9 cellular contexts compared by ENCODE assay signal in the genomic region with DNA sequence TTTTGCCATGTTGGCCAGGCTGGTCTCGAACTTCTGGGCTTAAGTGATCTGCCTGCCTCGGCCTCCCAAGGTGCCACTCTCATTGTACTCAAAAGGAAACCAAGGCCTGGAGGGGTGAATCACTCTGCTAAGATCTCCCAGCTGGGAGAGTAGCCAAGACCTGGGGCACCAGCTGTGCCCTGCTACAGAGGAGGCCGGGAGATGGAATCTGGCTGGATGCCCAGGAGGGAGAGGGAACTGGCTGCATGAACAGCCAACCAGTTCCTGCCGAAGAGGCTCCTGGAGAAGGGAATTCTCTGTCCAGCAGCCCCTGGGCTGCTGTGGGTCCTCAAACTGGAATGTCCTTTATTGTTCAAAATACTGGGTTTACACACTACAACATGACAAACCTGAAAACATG.
A peak's percentile ranks its signal among the peaks of the same experiment; 100 is the strongest.
DNase-seq lines count a peak whose midpoint lies in the region; ATAC-seq and TF ChIP-seq lines count a peak whose summit lies in the region.
"Had no signal": no experiment of that assay in that cellular context is flagged by ENCODE, and none has a peak within 500 bp of the region (broad histone marks: within the 10 kb centered on the region; RNA-seq: fewer than 3 reads in every experiment).

No MANE protein-coding gene starts in this region.

- no peaks in the 10 kb centered on the region for H3K27me3 ChIP-seq in right lobe of liver
- no peaks in the 10 kb centered on the region for H3K27me3 ChIP-seq in effector memory CD4-positive, alpha-beta T cell (replicated peaks; ENCODE audit: control insufficient read depth, insufficient read depth, low read length, poor library complexity, severe bottlenecking)

- H3K4me1 ChIP-seq in right lobe of liver: peaks cover 0 to 22% (median 10%) of the 10 kb centered on the region in 4 donors
- no peaks in the 10 kb centered on the region for H3K4me1 ChIP-seq in effector memory CD4-positive, alpha-beta T cell (ENCODE audit: control insufficient read depth, insufficient read depth, low read length, poor library complexity, severe bottlenecking)

- intact Hi-C loops in right lobe of liver (cut with DNase I): no loop called here

- WGBS in right lobe of liver (ENCODE audit: insufficient coverage, low coverage, low lambda C conversion rate, missing lambda C conversion rate): 9% methylated on average over 3 of the region's 4 CpGs

- ATAC-seq in right lobe of liver (peak; percentile 87 to 90 (median 88)), GM21526 (IDR thresholded peaks at IDR 0.05; ENCODE audit: low FRiP score, unreplicated experiment) (no peak), HG03108 (IDR thresholded peaks at IDR 0.05; ENCODE audit: unreplicated experiment) (no peak)

- DNase-seq in DMS53 treated with DMSO at 0.1 percent for 48 hours (lab: John Stamatoyannopoulos, UW; ENCODE audit: unreplicated experiment): peak; percentile 85
- DNase-seq in NCI-H2227 treated with DMSO at 0.1 percent for 48 hours (lab: John Stamatoyannopoulos, UW): peak; percentile 39
- DNase-seq in cerebellar cortex (ENCODE audit: low spot score): peak; percentile 88
- peak; percentile 93 to 98 (median 96) for DNase-seq in right lobe of liver
- no peak for DNase-seq in effector memory CD4-positive, alpha-beta T cell
- no peak for DNase-seq in RKO (ENCODE audit: low spot score)

- H3K9me3 ChIP-seq in right lobe of liver: no peaks in the 10 kb centered on the region
- no peaks in the 10 kb centered on the region for H3K9me3 ChIP-seq in effector memory CD4-positive, alpha-beta T cell (ENCODE audit: control insufficient read depth, low read length)

- no peak for TF ChIP-seq CTCF in right lobe of liver (IDR thresholded peaks at IDR 0.05)

- no peaks in the 10 kb centered on the region for H3K36me3 ChIP-seq in right lobe of liver
- H3K36me3 ChIP-seq in effector memory CD4-positive, alpha-beta T cell (ENCODE audit: control insufficient read depth, insufficient read depth, low read length): no peaks in the 10 kb centered on the region
- H3K36me3 ChIP-seq: HAP-1 had no signal

- TF ChIP-seq POLR2A in right lobe of liver (IDR thresholded peaks at IDR 0.05): no peak

- no peak overlapping the region for H3K27ac ChIP-seq in right lobe of liver
- no peak overlapping the region for H3K27ac ChIP-seq in effector memory CD4-positive, alpha-beta T cell (ENCODE audit: insufficient read depth, low read length, poor library complexity, severe bottlenecking)

- no peak overlapping the region for H3K4me3 ChIP-seq in right lobe of liver
- no peak overlapping the region for H3K4me3 ChIP-seq in effector memory CD4-positive, alpha-beta T cell (ENCODE audit: insufficient read depth, low read depth, low read length, poor library complexity, severe bottlenecking)
- H3K4me3 ChIP-seq: HAP-1 had no signal

Comparison
In these comparisons a context has a peak if more than half of its experiments do, and no peak if none do; other contexts are left out.
1. DNase-seq: peak in DMS53 treated with DMSO at 0.1 percent for 48 hours (single experiment), NCI-H2227 treated with DMSO at 0.1 percent for 48 hours (single experiment), cerebellar cortex (single experiment) and right lobe of liver (3 of 3); none in effector memory CD4-positive, alpha-beta T cell (0 of 3) and RKO (single experiment).
2. ATAC-seq: peak in right lobe of liver (4 of 4); none in GM21526 (single experiment) and HG03108 (single experiment).